ENCODE assay signal across 1 cellular context in the genomic region with DNA sequence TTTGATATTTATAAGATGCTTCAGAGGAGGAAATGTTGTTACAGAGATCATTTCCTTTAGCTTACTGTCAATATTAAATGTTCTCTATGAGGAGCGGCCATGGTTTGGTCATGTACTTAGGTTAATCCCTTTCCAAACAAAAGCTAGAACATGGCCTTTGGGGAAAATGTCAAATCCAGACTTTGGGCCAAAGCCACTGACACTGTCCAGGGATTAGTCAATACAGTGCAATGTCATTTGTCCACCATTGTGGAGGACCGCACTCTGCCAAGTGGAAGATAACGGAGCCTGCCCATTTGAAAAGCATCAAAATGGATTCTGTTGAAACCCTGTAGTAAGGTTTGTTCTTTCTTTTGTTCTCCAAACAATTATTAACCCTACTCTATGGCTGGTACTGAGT.
TF ChIP-seq lines count a peak whose summit lies in the region.

No MANE protein-coding gene starts in this region.

TF ChIP-seq in HepG2, 621 proteins besides CTCF, POLR2A, EP300 and RAD21 (continues in another document):
- TF ChIP-seq, protein P1, sequence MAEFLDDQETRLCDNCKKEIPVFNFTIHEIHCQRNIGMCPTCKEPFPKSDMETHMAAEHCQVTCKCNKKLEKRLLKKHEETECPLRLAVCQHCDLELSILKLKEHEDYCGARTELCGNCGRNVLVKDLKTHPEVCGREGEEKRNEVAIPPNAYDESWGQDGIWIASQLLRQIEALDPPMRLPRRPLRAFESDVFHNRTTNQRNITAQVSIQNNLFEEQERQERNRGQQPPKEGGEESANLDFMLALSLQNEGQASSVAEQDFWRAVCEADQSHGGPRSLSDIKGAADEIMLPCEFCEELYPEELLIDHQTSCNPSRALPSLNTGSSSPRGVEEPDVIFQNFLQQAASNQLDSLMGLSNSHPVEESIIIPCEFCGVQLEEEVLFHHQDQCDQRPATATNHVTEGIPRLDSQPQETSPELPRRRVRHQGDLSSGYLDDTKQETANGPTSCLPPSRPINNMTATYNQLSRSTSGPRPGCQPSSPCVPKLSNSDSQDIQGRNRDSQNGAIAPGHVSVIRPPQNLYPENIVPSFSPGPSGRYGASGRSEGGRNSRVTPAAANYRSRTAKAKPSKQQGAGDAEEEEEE (CRISPR knock-in tag; IDR thresholded peaks at IDR 0.05; ENCODE audit: borderline replicate concordance) = no peak
- no peak for TF ChIP-seq EEA1 (CRISPR knock-in tag; IDR thresholded peaks at IDR 0.05; ENCODE audit: borderline replicate concordance)
- TF ChIP-seq THRA (CRISPR knock-in tag; IDR thresholded peaks at IDR 0.05; ENCODE audit: borderline replicate concordance) = no peak
- no peak for TF ChIP-seq NFE2L2 (IDR thresholded peaks at IDR 0.05; ENCODE audit: low read length)
- no peak for TF ChIP-seq SP2 (CRISPR knock-in tag; IDR thresholded peaks at IDR 0.05)
- TF ChIP-seq ATF7 (IDR thresholded peaks at IDR 0.05) = no peak
- TF ChIP-seq ATF7 (CRISPR knock-in tag; IDR thresholded peaks at IDR 0.05) = no peak
- no peak for TF ChIP-seq TEAD2 (CRISPR knock-in tag; IDR thresholded peaks at IDR 0.05)
- TF ChIP-seq ZNF280D (CRISPR knock-in tag; IDR thresholded peaks at IDR 0.05) = 0 out of 2 replicates have a peak, but pooled peaks have one; percentile 48
- TF ChIP-seq SNAPC4 (CRISPR knock-in tag; IDR thresholded peaks at IDR 0.05) = no peak
- no peak for TF ChIP-seq ZNF17 (CRISPR knock-in tag; IDR thresholded peaks at IDR 0.05)
- peak; percentile 66; the same call in 1 of the 2 replicates for TF ChIP-seq NR2F2 (IDR thresholded peaks at IDR 0.05; ENCODE audit: borderline replicate concordance, low read depth)
- peak; percentile 15; the same call in 1 of the 2 replicates for TF ChIP-seq CREM (IDR thresholded peaks at IDR 0.05)
- no peak for TF ChIP-seq CREM (CRISPR knock-in tag; IDR thresholded peaks at IDR 0.05)
- TF ChIP-seq ZNF326 (CRISPR knock-in tag; IDR thresholded peaks at IDR 0.05; ENCODE audit: borderline replicate concordance) = no peak
- no peak for TF ChIP-seq ZNF232 (CRISPR knock-in tag; IDR thresholded peaks at IDR 0.05; ENCODE audit: borderline replicate concordance)
- TF ChIP-seq BCL6 (CRISPR knock-in tag; IDR thresholded peaks at IDR 0.05) = peak; percentile 96
- TF ChIP-seq, protein P2, sequence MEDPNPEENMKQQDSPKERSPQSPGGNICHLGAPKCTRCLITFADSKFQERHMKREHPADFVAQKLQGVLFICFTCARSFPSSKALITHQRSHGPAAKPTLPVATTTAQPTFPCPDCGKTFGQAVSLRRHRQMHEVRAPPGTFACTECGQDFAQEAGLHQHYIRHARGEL (CRISPR knock-in tag; IDR thresholded peaks at IDR 0.05) = no peak
- no peak for TF ChIP-seq ZNF883 (CRISPR knock-in tag; IDR thresholded peaks at IDR 0.05; ENCODE audit: not compliant biosample characterization)
- peak in 1 of 2 experiments; percentile 74; a peak in 2 of 4 replicates for TF ChIP-seq NR2F1 (CRISPR knock-in tag; IDR thresholded peaks at IDR 0.05)
- TF ChIP-seq DMAP1 (CRISPR knock-in tag; IDR thresholded peaks at IDR 0.05) = no peak
- no peak for TF ChIP-seq HNRNPLL (IDR thresholded peaks at IDR 0.05; ENCODE audit: low read depth, low read length, poor library complexity, severe bottlenecking)
- TF ChIP-seq NBN (conservative IDR thresholded peaks at IDR 0.05) = no peak
- TF ChIP-seq ZSCAN12 (CRISPR knock-in tag; IDR thresholded peaks at IDR 0.05) = no peak
- TF ChIP-seq TEAD3 (CRISPR knock-in tag; optimal IDR thresholded peaks at IDR 0.05; ENCODE audit: borderline replicate concordance) = peak; percentile 31
- TF ChIP-seq ZNF572 (CRISPR knock-in tag; IDR thresholded peaks at IDR 0.05) = no peak
- peak; percentile 14; the same call in 1 of the 2 replicates for TF ChIP-seq SALL1 (CRISPR knock-in tag; IDR thresholded peaks at IDR 0.05)
- TF ChIP-seq ZNF282 (IDR thresholded peaks at IDR 0.05; ENCODE audit: partially characterized antibody) = no peak
- TF ChIP-seq, protein P3, sequence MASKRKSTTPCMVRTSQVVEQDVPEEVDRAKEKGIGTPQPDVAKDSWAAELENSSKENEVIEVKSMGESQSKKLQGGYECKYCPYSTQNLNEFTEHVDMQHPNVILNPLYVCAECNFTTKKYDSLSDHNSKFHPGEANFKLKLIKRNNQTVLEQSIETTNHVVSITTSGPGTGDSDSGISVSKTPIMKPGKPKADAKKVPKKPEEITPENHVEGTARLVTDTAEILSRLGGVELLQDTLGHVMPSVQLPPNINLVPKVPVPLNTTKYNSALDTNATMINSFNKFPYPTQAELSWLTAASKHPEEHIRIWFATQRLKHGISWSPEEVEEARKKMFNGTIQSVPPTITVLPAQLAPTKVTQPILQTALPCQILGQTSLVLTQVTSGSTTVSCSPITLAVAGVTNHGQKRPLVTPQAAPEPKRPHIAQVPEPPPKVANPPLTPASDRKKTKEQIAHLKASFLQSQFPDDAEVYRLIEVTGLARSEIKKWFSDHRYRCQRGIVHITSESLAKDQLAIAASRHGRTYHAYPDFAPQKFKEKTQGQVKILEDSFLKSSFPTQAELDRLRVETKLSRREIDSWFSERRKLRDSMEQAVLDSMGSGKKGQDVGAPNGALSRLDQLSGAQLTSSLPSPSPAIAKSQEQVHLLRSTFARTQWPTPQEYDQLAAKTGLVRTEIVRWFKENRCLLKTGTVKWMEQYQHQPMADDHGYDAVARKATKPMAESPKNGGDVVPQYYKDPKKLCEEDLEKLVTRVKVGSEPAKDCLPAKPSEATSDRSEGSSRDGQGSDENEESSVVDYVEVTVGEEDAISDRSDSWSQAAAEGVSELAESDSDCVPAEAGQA (IDR thresholded peaks at IDR 0.05; ENCODE audit: low read depth) = no peak
- TF ChIP-seq, protein P3 (CRISPR knock-in tag; IDR thresholded peaks at IDR 0.05; ENCODE audit: borderline replicate concordance) = no peak
